ENCODE assay signal across 28 cellular contexts in genomic region chr13:91554101-91554500, GRCh38.
"Had no signal": no experiment of that assay in that cellular context is flagged by ENCODE, and none has a peak within 500 bp of the region (broad histone marks: within the 10 kb centered on the region; RNA-seq: fewer than 3 reads in every experiment).

No MANE protein-coding gene starts in this region.

- ATAC-seq: stimulated activated effector memory CD8-positive, alpha-beta T cell treated with anti-CD3 and anti-CD28 coated beads, Interleukin-12 subunit alpha, Interleukin-12 subunit beta, amount 100 ng/mL, for 72 hours; stimulated activated memory B cell treated with anti-CD40 and anti-IgM and Interleukin-4, amounts not matched to agents 10 μg/mL and 1 μg/mL and 100 μg/mL, for 72 hours; stimulated activated naive B cell treated with anti-CD40 and anti-IgM and Interleukin-4, amounts not matched to agents 10 μg/mL and 1 μg/mL and 100 μg/mL, for 72 hours; stimulated activated naive CD8-positive, alpha-beta T cell treated with anti-CD3 and anti-CD28 coated beads, Interleukin-15, amount 100 ng/mL, for 72 hours; stimulated activated naive CD8-positive, alpha-beta T cell treated with anti-CD3 and anti-CD28 coated beads, Interleukin-15, Interleukin-2, amounts not matched to agents 100 U/mL and 50 U/mL, for 24 hours; upper lobe of right lung had no signal

- H3K27me3 ChIP-seq: stomach, suprapubic skin, testis, thyroid gland, tibial artery, tibial nerve, transverse colon, upper lobe of left lung, upper lobe of right lung, uterus, vagina had no signal

- H3K4me3 ChIP-seq: stomach, suprapubic skin, testis, thoracic aorta, thyroid gland, tibial artery, tibial nerve, transverse colon, upper lobe of left lung, upper lobe of right lung, uterus, vagina had no signal

- FAIRE-seq: urothelium cell line had no signal

- H3K27ac ChIP-seq: stomach, suprapubic skin, testis, thoracic aorta, thyroid gland, tibial artery, tibial nerve, transverse colon, upper lobe of left lung, upper lobe of right lung, uterus, vagina had no signal

- H3K9me3 Mint-ChIP-seq: stimulated activated naive CD8-positive, alpha-beta T cell treated with anti-CD3 and anti-CD28 coated beads, Interleukin-15, Interleukin-2, amounts not matched to agents 100 ng/mL and 50 ng/mL, for 24 hours had no signal

- H3K4me3 Mint-ChIP-seq: stimulated activated effector memory CD8-positive, alpha-beta T cell treated with anti-CD3 and anti-CD28 coated beads, Interleukin-12 subunit alpha, Interleukin-12 subunit beta, amount 100 ng/mL, for 72 hours; stimulated activated memory B cell treated with anti-CD40 and anti-IgM and Interleukin-4, amounts not matched to agents 10 μg/mL and 1 μg/mL and 100 μg/mL, for 72 hours; stimulated activated naive B cell treated with anti-CD40 and anti-IgM and Interleukin-4, amounts not matched to agents 10 μg/mL and 1 μg/mL and 100 μg/mL, for 72 hours; stimulated activated naive CD8-positive, alpha-beta T cell treated with anti-CD3 and anti-CD28 coated beads, Interleukin-15, amount 100 ng/mL, for 72 hours; stimulated activated naive CD8-positive, alpha-beta T cell treated with anti-CD3 and anti-CD28 coated beads, Interleukin-15, Interleukin-2, amounts not matched to agents 100 ng/mL and 50 ng/mL, for 24 hours; type B pancreatic cell had no signal

- H3K36me3 Mint-ChIP-seq: stimulated activated effector memory CD8-positive, alpha-beta T cell treated with anti-CD3 and anti-CD28 coated beads, Interleukin-12 subunit alpha, Interleukin-12 subunit beta, amount 100 ng/mL, for 72 hours; stimulated activated memory B cell treated with anti-CD40 and anti-IgM and Interleukin-4, amounts not matched to agents 10 μg/mL and 1 μg/mL and 100 μg/mL, for 72 hours; stimulated activated naive B cell treated with anti-CD40 and anti-IgM and Interleukin-4, amounts not matched to agents 10 μg/mL and 1 μg/mL and 100 μg/mL, for 72 hours; type B pancreatic cell had no signal

- H3K27me3 Mint-ChIP-seq: stimulated activated memory B cell treated with anti-CD40 and anti-IgM and Interleukin-4, amounts not matched to agents 10 μg/mL and 1 μg/mL and 100 μg/mL, for 72 hours; stimulated activated naive B cell treated with anti-CD40 and anti-IgM and Interleukin-4, amounts not matched to agents 10 μg/mL and 1 μg/mL and 100 μg/mL, for 72 hours; stimulated activated naive CD8-positive, alpha-beta T cell treated with anti-CD3 and anti-CD28 coated beads, Interleukin-15, amount 100 ng/mL, for 72 hours; stimulated activated naive CD8-positive, alpha-beta T cell treated with anti-CD3 and anti-CD28 coated beads, Interleukin-15, Interleukin-2, amounts not matched to agents 100 ng/mL and 50 ng/mL, for 24 hours; type B pancreatic cell had no signal

- H3K4me1 Mint-ChIP-seq: stimulated activated effector memory CD8-positive, alpha-beta T cell treated with anti-CD3 and anti-CD28 coated beads, Interleukin-12 subunit alpha, Interleukin-12 subunit beta, amount 100 ng/mL, for 72 hours; stimulated activated memory B cell treated with anti-CD40 and anti-IgM and Interleukin-4, amounts not matched to agents 10 μg/mL and 1 μg/mL and 100 μg/mL, for 72 hours; stimulated activated naive B cell treated with anti-CD40 and anti-IgM and Interleukin-4, amounts not matched to agents 10 μg/mL and 1 μg/mL and 100 μg/mL, for 72 hours; stimulated activated naive CD8-positive, alpha-beta T cell treated with anti-CD3 and anti-CD28 coated beads, Interleukin-15, amount 100 ng/mL, for 72 hours had no signal

- H3K27ac Mint-ChIP-seq: stimulated activated effector memory CD8-positive, alpha-beta T cell treated with anti-CD3 and anti-CD28 coated beads, Interleukin-12 subunit alpha, Interleukin-12 subunit beta, amount 100 ng/mL, for 72 hours; stimulated activated memory B cell treated with anti-CD40 and anti-IgM and Interleukin-4, amounts not matched to agents 10 μg/mL and 1 μg/mL and 100 μg/mL, for 72 hours; stimulated activated naive B cell treated with anti-CD40 and anti-IgM and Interleukin-4, amounts not matched to agents 10 μg/mL and 1 μg/mL and 100 μg/mL, for 72 hours; stimulated activated naive CD8-positive, alpha-beta T cell treated with anti-CD3 and anti-CD28 coated beads, Interleukin-15, amount 100 ng/mL, for 72 hours; stimulated activated naive CD8-positive, alpha-beta T cell treated with anti-CD3 and anti-CD28 coated beads, Interleukin-15, Interleukin-2, amounts not matched to agents 100 ng/mL and 50 ng/mL, for 24 hours; type B pancreatic cell had no signal

- H3K4me1 ChIP-seq: stomach, suprapubic skin, testis, thyroid gland, tibial nerve, transverse colon, upper lobe of left lung, upper lobe of right lung, uterus, vagina had no signal

- H3K9me3 ChIP-seq: suprapubic skin, testis, thoracic aorta, thyroid gland, transverse colon, upper lobe of left lung, upper lobe of right lung, uterus, vagina had no signal

- DNase-seq: stimulated activated CD4-positive, alpha-beta T cell treated with anti-CD3 and anti-CD28 coated beads, Interleukin-2, amount 100 ng/mL, for 48 hours; stimulated activated CD4-positive, alpha-beta T cell treated with anti-CD3 and anti-CD28 coated beads, Interleukin-4, amount 100 ng/mL, for 1 hour; stimulated activated CD4-positive, alpha-beta T cell treated with anti-CD3 and anti-CD28 coated beads, Interleukin-4, amount 100 ng/mL, for 24 hours; stimulated activated CD4-positive, alpha-beta T cell treated with anti-CD3 and anti-CD28 coated beads, Interleukin-4, amount 100 ng/mL, for 4 hours; stimulated activated CD8-positive, alpha-beta memory T cell treated with anti-CD3 and anti-CD28 coated beads, Interleukin-4, amount 100 ng/mL, for 48 hours; stimulated activated naive B cell treated with anti-CD40 and anti-IgM and Interleukin-4, amounts not matched to agents 10 μg/mL and 1 μg/mL and 100 μg/mL, for 72 hours; stimulated activated naive CD4-positive, alpha-beta T cell; stimulated activated naive CD4-positive, alpha-beta T cell treated with Interleukin-2 at 50 U/mL for 16 hours; stimulated activated naive CD8-positive, alpha-beta T cell treated with anti-CD3 and anti-CD28 coated beads, Interleukin-15, amount 100 ng/mL, for 72 hours; stimulated activated naive CD8-positive, alpha-beta T cell treated with anti-CD3 and anti-CD28 coated beads, Interleukin-15, Interleukin-2, amounts not matched to agents 100 U/mL and 50 U/mL, for 24 hours; stomach; substantia nigra; testis; thyroid gland; tibial artery; transverse colon; upper lobe of left lung; upper lobe of right lung; uterus had no signal

- H3K36me3 ChIP-seq: stomach, suprapubic skin, thoracic aorta, thyroid gland, tibial artery, tibial nerve, transverse colon, upper lobe of left lung, upper lobe of right lung, uterus, vagina had no signal
